8 cellular contexts compared by ENCODE assay signal in the genomic region with DNA sequence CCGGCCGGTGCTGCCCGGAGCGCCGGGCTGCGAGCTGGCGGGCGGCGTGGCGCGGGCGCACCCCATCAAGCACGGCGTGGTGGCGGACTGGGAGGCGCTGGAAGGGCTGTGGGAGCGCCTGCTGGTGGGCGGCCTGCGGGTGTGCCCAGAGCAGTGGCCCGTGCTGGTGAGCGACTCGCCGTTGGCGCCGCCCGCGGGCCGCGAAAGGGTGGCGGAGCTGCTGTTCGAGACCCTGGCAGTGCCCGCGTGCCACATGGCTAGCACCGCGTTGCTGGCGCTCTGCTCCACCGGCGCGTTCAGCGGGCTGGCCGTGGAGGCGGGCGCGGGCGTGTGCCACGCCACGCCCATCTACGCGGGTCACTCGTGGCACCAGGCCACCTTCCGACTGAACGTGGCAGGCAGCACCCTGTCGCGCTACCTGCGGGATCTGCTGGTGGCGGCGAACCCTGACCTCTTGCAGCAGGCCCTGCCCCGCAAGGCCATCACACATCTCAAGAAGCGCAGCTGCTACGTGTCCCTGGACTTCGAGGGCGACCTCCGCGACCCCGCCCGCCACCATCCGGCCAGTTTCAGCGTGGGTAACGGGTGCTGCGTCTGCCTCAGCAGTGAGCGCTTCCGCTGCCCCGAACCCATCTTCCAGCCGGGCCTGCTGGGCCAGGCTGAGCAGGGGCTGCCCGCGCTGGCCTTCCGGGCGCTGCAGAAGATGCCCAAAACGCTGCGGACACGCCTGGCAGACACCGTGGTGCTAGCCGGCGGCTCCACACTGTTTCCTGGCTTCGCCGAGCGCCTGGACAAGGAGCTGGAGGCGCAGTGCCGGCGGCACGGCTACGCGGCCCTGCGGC. TPM values are rescaled to one million over a fixed set of nuclear protein-coding genes. Genes with fewer than 3 reads are reported as not detected.
A peak's percentile ranks its signal among the peaks of the same experiment; 100 is the strongest.
DNase-seq lines count a peak whose midpoint lies in the region; ATAC-seq, FAIRE-seq and TF ChIP-seq lines count a peak whose summit lies in the region.

No MANE protein-coding gene starts in this region.

- no peak for FAIRE-seq in astrocyte (lab: Jason Lieb, UNC)

- H4K20me1 ChIP-seq in astrocyte (ENCODE audit: insufficient read depth, low read length) (peaks cover 39% of the 10 kb centered on the region), hepatocyte (ENCODE audit: insufficient read depth, poor library complexity, severe bottlenecking) (no peaks in the 10 kb centered on the region)

- H3K27ac ChIP-seq in ACC112 (ENCODE audit: low read depth, low read length) (peak overlapping the region; percentile 11; the same call in 1 of the 2 replicates), astrocyte (ENCODE audit: low read depth, low read length) (no peak overlapping the region), hepatocyte (no peak overlapping the region)

- TF ChIP-seq CTCF in astrocyte (IDR thresholded peaks at IDR 0.05; ENCODE audit: insufficient read depth, low read depth, low read length) (no peak), hepatocyte (IDR thresholded peaks at IDR 0.05; ENCODE audit: poor library complexity) (no peak)

- peaks cover 2% of the 10 kb centered on the region for H3K27me3 Mint-ChIP-seq in astrocyte (ENCODE audit: low read depth, unreplicated experiment)

- no peak overlapping the region for H3K27ac Mint-ChIP-seq in astrocyte (ENCODE audit: unreplicated experiment)

- peak overlapping the region; percentile 94 for H3K4me2 ChIP-seq in astrocyte (ENCODE audit: low read length)
- peak overlapping the region; percentile 80 for H3K4me2 ChIP-seq in hepatocyte

- intact Hi-C loops in sciatic nerve (cut with DNase I), result loop anchor here (10.0 kb wide), 1 partner anchor 213 kb away; no protein-coding TSS in a partner anchor

- H3K9me2 ChIP-seq in hepatocyte (replicated peaks; ENCODE audit: insufficient read depth), result no peaks in the 10 kb centered on the region

- ATAC-seq in GM18861 (IDR thresholded peaks at IDR 0.05; ENCODE audit: unreplicated experiment), result peak; percentile 23
- ATAC-seq in HG03196 (IDR thresholded peaks at IDR 0.05; ENCODE audit: unreplicated experiment), result peak; percentile 17
- ATAC-seq in sciatic nerve, result peak; percentile 2

- H3K27me3 ChIP-seq in ACC112 (ENCODE audit: insufficient read depth, low read length) (no peaks in the 10 kb centered on the region), astrocyte (ENCODE audit: insufficient read depth, low read length) (no peaks in the 10 kb centered on the region), hepatocyte (no peaks in the 10 kb centered on the region)

- H3K4me3 ChIP-seq in ACC112 (ENCODE audit: low read depth, low read length), result peak overlapping the region; percentile 78
- peak overlapping the region; percentile 62 for H3K4me3 ChIP-seq in astrocyte (ENCODE audit: insufficient read depth, low read depth, low read length)
- no peak overlapping the region for H3K4me3 ChIP-seq in hepatocyte

- H3K9me3 Mint-ChIP-seq in astrocyte (ENCODE audit: unreplicated experiment), result no peaks in the 10 kb centered on the region

- WGBS in hepatocyte (ENCODE audit: low lambda C conversion rate, missing lambda C conversion rate), result 73% methylated on average over 84 of the region's 94 CpGs

- peak overlapping the region; percentile 20 for H3K4me3 Mint-ChIP-seq in astrocyte (ENCODE audit: unreplicated experiment)

- H3K79me2 ChIP-seq in ACC112 (ENCODE audit: control insufficient read depth, insufficient read depth, low read length, unreplicated experiment) (no peaks in the 10 kb centered on the region), astrocyte (ENCODE audit: insufficient read depth, low read length) (no peaks in the 10 kb centered on the region), hepatocyte (peaks cover 6% of the 10 kb centered on the region)

- H3K9ac ChIP-seq in astrocyte (ENCODE audit: low read length), result peak overlapping the region; percentile 58

- H3K36me3 Mint-ChIP-seq in astrocyte (ENCODE audit: low read depth, unreplicated experiment), result peaks cover 21% of the 10 kb centered on the region

- H3K36me3 ChIP-seq in ACC112 (ENCODE audit: insufficient read depth, low read length) (no peaks in the 10 kb centered on the region), astrocyte (ENCODE audit: insufficient read depth, low read length) (no peaks in the 10 kb centered on the region), hepatocyte (replicated peaks; ENCODE audit: insufficient read depth, low read depth) (no peaks in the 10 kb centered on the region)

- DNase-seq in SW480 (ENCODE audit: low spot score), result peak; percentile 92
- no peak for DNase-seq in astrocyte (ENCODE audit: low read depth)
- no peak for DNase-seq in hepatocyte (ENCODE audit: low spot score)
- DNase-seq in sciatic nerve (ENCODE audit: low spot score), result peak; percentile 75
- DNase-seq in epidermal melanocyte (ENCODE audit: insufficient read length, low spot score), result no peak

- H3K4me1 ChIP-seq in ACC112 (ENCODE audit: control insufficient read depth, insufficient read depth, low read length, unreplicated experiment), result peaks cover 22% of the 10 kb centered on the region
- peaks cover 38% of the 10 kb centered on the region for H3K4me1 ChIP-seq in astrocyte (ENCODE audit: insufficient read depth, low read length)
- H3K4me1 ChIP-seq in hepatocyte (ENCODE audit: insufficient read depth), result peaks cover 17% of the 10 kb centered on the region

- H3K9me3 ChIP-seq in astrocyte (ENCODE audit: insufficient read depth, low read depth, low read length), result no peaks in the 10 kb centered on the region
- H3K9me3 ChIP-seq in hepatocyte (ENCODE audit: low read depth), result no peaks in the 10 kb centered on the region

- H3K4me1 Mint-ChIP-seq in astrocyte (ENCODE audit: low read depth, unreplicated experiment), result peaks cover 25% of the 10 kb centered on the region

- H2AFZ ChIP-seq in ACC112 (ENCODE audit: low read length, unreplicated experiment) (peak overlapping the region; percentile 32), astrocyte (ENCODE audit: low read depth, low read length) (peak overlapping the region; percentile 86), hepatocyte (no peak overlapping the region)

RNA-seq across cellular contexts. Expression of gene ACTL10, which starts 0.7 kb away (rescaled TPM):
- total RNA-seq in astrocyte (1.1 and 1.4 TPM in 2 replicates), hepatocyte (0.17 and 0.24 TPM in 2 replicates), sciatic nerve (0.71 TPM)
- polyA plus RNA-seq in hepatocyte, result 1.6 and 2.6 TPM in 2 replicates

RNA-seq across cellular contexts. Expression of gene C20orf144, which starts 5.3 kb away (rescaled TPM):
- total RNA-seq in astrocyte (0.16 TPM in 1 of 2 replicates, not detected in the other), hepatocyte (0.30 TPM in 1 of 2 replicates, not detected in the other), sciatic nerve (not detected)
- polyA plus RNA-seq in hepatocyte, result 0.41 and 0.46 TPM in 2 replicates

RNA-seq across cellular contexts. Expression of gene NECAB3, which starts 6.8 kb away (rescaled TPM):
- 19.5 and 22.3 TPM in 2 replicates for total RNA-seq in astrocyte
- 46.2 and 50.6 TPM in 2 replicates for total RNA-seq in hepatocyte
- 55.4 and 64.9 TPM in 2 replicates for polyA plus RNA-seq in hepatocyte
- 24.1 TPM for total RNA-seq in sciatic nerve

RNA-seq across cellular contexts. Expression of gene E2F1, which starts 18.7 kb away (rescaled TPM):
- total RNA-seq in astrocyte, result 1.6 and 2.3 TPM in 2 replicates
- total RNA-seq in hepatocyte, result 9.1 and 11.0 TPM in 2 replicates
- 11.8 and 14.3 TPM in 2 replicates for polyA plus RNA-seq in hepatocyte
- 1.4 TPM for total RNA-seq in sciatic nerve

RNA-seq across cellular contexts. Expression of gene PXMP4, which starts 52.6 kb away (rescaled TPM):
- total RNA-seq in astrocyte, result 1.1 and 1.2 TPM in 2 replicates
- total RNA-seq in hepatocyte, result 3.9 and 4.1 TPM in 2 replicates
- polyA plus RNA-seq in hepatocyte, result 4.7 and 4.8 TPM in 2 replicates
- total RNA-seq in sciatic nerve, result 9.3 TPM

Comparison
In these comparisons a context has a peak if more than half of its experiments do, and no peak if none do; other contexts are left out.
1. DNase-seq: peak in SW480 (single experiment) and sciatic nerve (single experiment); none in astrocyte (single experiment), hepatocyte (single experiment) and epidermal melanocyte (single experiment).
2. Peak in every context shown above with its lines, with median percentiles within 50 percentile points of each other: ATAC-seq.